ENCODE assay signal across 1 cellular context in genomic region chr5:168696611-168697010, GRCh38.
A peak's percentile ranks its signal among the peaks of the same experiment; 100 is the strongest.
TF ChIP-seq lines count a peak whose summit lies in the region.

No MANE protein-coding gene starts in this region.

TF ChIP-seq in HepG2, 621 proteins besides CTCF, POLR2A, EP300 and RAD21 (continued from another document):
- TF ChIP-seq GRHL1 (CRISPR knock-in tag; conservative IDR thresholded peaks at IDR 0.05) (no peak), GABPB1 (CRISPR knock-in tag; IDR thresholded peaks at IDR 0.05) (peak; percentile 23; the same call in 1 of the 2 replicates), IRF2 (CRISPR knock-in tag; IDR thresholded peaks at IDR 0.05) (no peak), PCBP2 (optimal IDR thresholded peaks at IDR 0.05; ENCODE audit: low read depth, low read length, poor library complexity, severe bottlenecking) (no peak), SATB2 (CRISPR knock-in tag; IDR thresholded peaks at IDR 0.05) (no peak), ARNTL (CRISPR knock-in tag; IDR thresholded peaks at IDR 0.05) (no peak), TAF15 (IDR thresholded peaks at IDR 0.05; ENCODE audit: low read depth, low read length, poor library complexity, severe bottlenecking) (no peak), ZNF768 (CRISPR knock-in tag; IDR thresholded peaks at IDR 0.05) (no peak), NCOA2 (CRISPR knock-in tag; IDR thresholded peaks at IDR 0.05) (peak; percentile 60), GMEB1 (CRISPR knock-in tag; IDR thresholded peaks at IDR 0.05; ENCODE audit: borderline replicate concordance) (no peak), GLMP (CRISPR knock-in tag; IDR thresholded peaks at IDR 0.05; ENCODE audit: borderline replicate concordance) (no peak), DPF2 (CRISPR knock-in tag; IDR thresholded peaks at IDR 0.05; ENCODE audit: borderline replicate concordance, low read depth) (no peak), FOXP1 (IDR thresholded peaks at IDR 0.05) (no peak), FOXP1 (CRISPR knock-in tag; IDR thresholded peaks at IDR 0.05) (peak; percentile 53; the same call in 1 of the 2 replicates), ZNF138 (CRISPR knock-in tag; IDR thresholded peaks at IDR 0.05; ENCODE audit: low read depth) (no peak), ZNF574 (CRISPR knock-in tag; IDR thresholded peaks at IDR 0.05) (no peak), DNMT1 (CRISPR knock-in tag; IDR thresholded peaks at IDR 0.05) (no peak), NR2F1 (CRISPR knock-in tag; IDR thresholded peaks at IDR 0.05) (no peak), ZNF276 (CRISPR knock-in tag; IDR thresholded peaks at IDR 0.05; ENCODE audit: low read depth) (no peak), MTERF4 (CRISPR knock-in tag; IDR thresholded peaks at IDR 0.05) (no peak), ZNF564 (CRISPR knock-in tag; IDR thresholded peaks at IDR 0.05) (no peak)
